8 cellular contexts compared by ENCODE assay signal in the genomic region with DNA sequence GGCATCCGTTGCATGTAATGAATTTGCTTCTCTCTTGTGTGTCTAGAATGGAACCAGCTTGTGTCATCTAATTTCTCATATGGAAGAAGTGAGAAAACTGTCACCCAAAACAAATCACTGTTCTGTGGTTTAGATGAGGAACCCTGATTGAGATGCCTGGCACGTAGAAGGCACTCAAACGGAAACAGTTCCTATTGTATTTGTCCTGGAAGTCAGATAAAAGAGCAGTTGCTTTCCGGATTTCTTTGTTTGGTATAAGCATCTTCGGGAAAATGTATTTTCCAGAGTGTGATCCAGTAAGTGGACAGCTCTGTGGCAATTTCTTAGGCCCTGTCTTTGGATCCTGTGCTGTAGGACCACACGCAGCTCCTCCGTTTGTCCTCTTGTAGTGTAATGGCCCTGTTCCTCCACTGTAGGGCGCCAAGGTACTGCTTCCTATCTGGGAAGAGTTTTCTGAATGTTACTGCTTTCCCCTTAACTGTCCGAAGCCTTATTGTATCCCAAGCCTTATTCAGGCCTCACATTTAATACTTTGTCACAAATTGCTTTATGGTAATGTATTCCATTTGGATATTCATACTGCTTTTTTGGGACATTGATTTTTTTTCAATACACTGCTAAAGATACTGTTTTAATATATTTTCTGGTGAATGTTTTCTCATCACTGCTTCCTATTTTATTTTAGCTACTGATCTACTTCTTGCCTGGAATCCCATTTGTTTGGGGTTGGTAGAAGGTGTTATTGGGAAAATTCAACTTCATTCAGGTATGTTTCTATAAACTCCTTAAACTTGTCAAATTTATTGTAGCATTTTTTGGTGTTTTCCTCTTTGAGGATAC. TPM values are rescaled to one million over a fixed set of nuclear protein-coding genes. Genes with fewer than 3 reads are reported as not detected.
DNase-seq lines count a peak whose midpoint lies in the region; ATAC-seq lines count a peak whose summit lies in the region.

No MANE protein-coding gene starts in this region.

- no peak overlapping the region for H3K14ac ChIP-seq in trophoblast cell (ENCODE audit: low read length)

- no peaks in the 10 kb centered on the region for H3K79me1 ChIP-seq in trophoblast cell (ENCODE audit: low read length)

- H3K27ac Mint-ChIP-seq in activated naive CD4-positive, alpha-beta T cell treated with anti-CD3 and anti-CD28 coated beads, Interleukin-2, amount 50 U/mL, for 24 hours, result peak overlapping the region; percentile 60

- no peak overlapping the region for H3K9ac ChIP-seq in trophoblast cell (ENCODE audit: low read length)

- H3K4me3 Mint-ChIP-seq in activated naive CD4-positive, alpha-beta T cell treated with anti-CD3 and anti-CD28 coated beads, Interleukin-2, amount 50 U/mL, for 24 hours, result peak overlapping the region; percentile 16

- H2BK12ac ChIP-seq in trophoblast cell (ENCODE audit: low read length), result no peak overlapping the region

- no peaks in the 10 kb centered on the region for H3K36me3 ChIP-seq in MG63
- H3K36me3 ChIP-seq in trophoblast cell (ENCODE audit: control insufficient read depth in 1 of 2, insufficient read depth in 2 of 2, low read length in 2 of 2), result peaks cover 0 to 3% of the 10 kb centered on the region in 2 experiments
- H3K36me3 ChIP-seq in aorta (ENCODE audit: control insufficient read depth in 1 of 2, insufficient read depth in 2 of 2, low read length in 1 of 2), result no peaks in the 10 kb centered on the region

- H2BK120ac ChIP-seq in trophoblast cell (ENCODE audit: insufficient read depth, low read length, poor library complexity), result no peak overlapping the region

- H3K18ac ChIP-seq in trophoblast cell (ENCODE audit: low read length), result no peak overlapping the region

- no peak overlapping the region for H3K4me2 ChIP-seq in trophoblast cell (ENCODE audit: low read length)

- H3K4me1 ChIP-seq in trophoblast cell (ENCODE audit: control insufficient read depth in 1 of 2, insufficient read depth in 2 of 2, low read length in 2 of 2), result no peaks in the 10 kb centered on the region
- no peaks in the 10 kb centered on the region for H3K4me1 ChIP-seq in aorta (ENCODE audit: control insufficient read depth in 1 of 2, insufficient read depth in 2 of 2, low read length in 2 of 2)

- in situ Hi-C loops in SK-MEL-5 (cut with HindIII; ENCODE audit: low pct_unique_long_range_greater_than_20kb, low sequenced_read_pairs), result no loop called here

- no peaks in the 10 kb centered on the region for H3K27me3 Mint-ChIP-seq in activated naive CD4-positive, alpha-beta T cell treated with anti-CD3 and anti-CD28 coated beads, Interleukin-2, amount 50 U/mL, for 24 hours

- no peak overlapping the region for H2AK5ac ChIP-seq in trophoblast cell (ENCODE audit: low read length)

- H3K4me1 Mint-ChIP-seq in activated naive CD4-positive, alpha-beta T cell treated with anti-CD3 and anti-CD28 coated beads, Interleukin-2, amount 50 U/mL, for 24 hours, result peaks cover 22% of the 10 kb centered on the region

- H3K27ac ChIP-seq in trophoblast cell (ENCODE audit: low read depth, low read length) (no peak overlapping the region), aorta (ENCODE audit: low read depth in 1 of 2, low read length in 2 of 2) (no peak overlapping the region)

- DNase-seq in ELR (ENCODE audit: low read depth) (peak; percentile 85), H4 (ENCODE audit: low spot score) (peak; percentile 76), MG63 (peak; percentile 45), SK-MEL-5 (ENCODE audit: low read depth, low spot score) (peak; percentile 85), head of caudate nucleus (peak; percentile 40 to 92 (median 84)), trophoblast cell (peak; percentile 53 to 85), aorta (peak in 1 of 2 donors; percentile 76)

- WGBS in trophoblast cell (ENCODE audit: extremely low coverage, insufficient coverage, insufficient read length), result no CpG with 5 or more reads among the region's 9 CpGs
- WGBS in aorta, 2 donors, result 30 to 31% methylated on average over 9 of the region's 9 CpGs

- no peak overlapping the region for H3K23ac ChIP-seq in trophoblast cell (ENCODE audit: low read length)

- H3K79me2 ChIP-seq in trophoblast cell (ENCODE audit: control insufficient read depth, insufficient read depth, low read length, poor library complexity), result no peaks in the 10 kb centered on the region

- no peak overlapping the region for H4K91ac ChIP-seq in trophoblast cell (ENCODE audit: low read depth, low read length)

- no peak overlapping the region for H2AFZ ChIP-seq in trophoblast cell (ENCODE audit: insufficient read depth, low read length, poor library complexity)

- H3K4ac ChIP-seq in trophoblast cell (ENCODE audit: low read depth, low read length), result no peak overlapping the region

- H3K9me3 ChIP-seq in MG63 (no peaks in the 10 kb centered on the region), trophoblast cell (ENCODE audit: insufficient read depth, low read depth, low read length) (peaks cover 6% of the 10 kb centered on the region), aorta (ENCODE audit: control insufficient read depth, low read length) (no peaks in the 10 kb centered on the region)

- no peaks in the 10 kb centered on the region for H3K9me3 Mint-ChIP-seq in activated naive CD4-positive, alpha-beta T cell treated with anti-CD3 and anti-CD28 coated beads, Interleukin-2, amount 50 U/mL, for 24 hours

- H3K27me3 ChIP-seq in MG63 (no peaks in the 10 kb centered on the region), trophoblast cell (ENCODE audit: insufficient read depth, low read length) (no peaks in the 10 kb centered on the region), aorta (ENCODE audit: control insufficient read depth in 1 of 2, insufficient read depth in 2 of 2, low read length in 1 of 2) (no peaks in the 10 kb centered on the region)

- no peak overlapping the region for H3K4me3 ChIP-seq in MG63
- H3K4me3 ChIP-seq in trophoblast cell (ENCODE audit: low read depth, low read length), result no peak overlapping the region
- H3K4me3 ChIP-seq in aorta (ENCODE audit: low read length in 2 of 2), result no peak overlapping the region

- H2BK5ac ChIP-seq in trophoblast cell (ENCODE audit: low read depth, low read length, poor library complexity), result no peak overlapping the region

- H4K12ac ChIP-seq in trophoblast cell (ENCODE audit: low read depth, low read length), result no peak overlapping the region

- H4K8ac ChIP-seq in trophoblast cell (ENCODE audit: low read depth, low read length), result no peak overlapping the region

- intact Hi-C loops in head of caudate nucleus (cut with DNase I), result loop anchor here (10.0 kb wide), 2 partner anchors 66 to 104 kb away; no protein-coding TSS in a partner anchor
- intact Hi-C loops in aorta (cut with DNase I), result loop anchor here (2.0 to 5.0 kb wide), 2 partner anchors 67 to 108 kb away; no protein-coding TSS in a partner anchor

- H3K36me3 Mint-ChIP-seq in activated naive CD4-positive, alpha-beta T cell treated with anti-CD3 and anti-CD28 coated beads, Interleukin-2, amount 50 U/mL, for 24 hours, result peaks cover 14% of the 10 kb centered on the region

- ATAC-seq in aorta (ENCODE audit: low FRiP score), result peak; percentile 94

RNA-seq across cellular contexts. Expression of a gene that starts 24.8 kb away (rescaled TPM):
- 8.9 and 9.5 TPM in 2 replicates for total RNA-seq in H4 (2014; rRNA removed; shearing (Covaris generic))
- 7.1 and 10.1 TPM in 2 replicates for total RNA-seq in MG63 (2014; rRNA removed; shearing (Covaris generic); ENCODE audit: low replicate concordance)
- total RNA-seq in SK-MEL-5 (2014; rRNA removed; shearing (Covaris generic)), result 145 and 158 TPM in 2 replicates
- 121 and 164 TPM in 2 replicates for polyA plus RNA-seq in SK-MEL-5 (2015; cell fraction: cytosol; rRNA removed)
- polyA plus RNA-seq in SK-MEL-5 (2015; cell fraction: nucleus; rRNA removed), result 256 and 266 TPM in 2 replicates
- polyA plus RNA-seq in trophoblast cell (2013), result 62.9 and 65.6 TPM in 2 replicates
- 10 to 100 TPM; 23.1 to 23.9 TPM for total RNA-seq in aorta
- 10 to 100 TPM in 1 of 2 donors, 1 to 10 TPM in 1; 6.9 to 13.4 TPM for polyA plus RNA-seq in aorta
